Comparison of ENCODE assay signal across 1 cellular context in genomic region chr17:50737118-50737698, GRCh38.
TF ChIP-seq lines count a peak whose summit lies in the region.

No MANE protein-coding gene starts in this region.

TF ChIP-seq in GM12878, 131 proteins besides CTCF, POLR2A, EP300 and RAD21:
- no peak for TF ChIP-seq CUX1 (IDR thresholded peaks at IDR 0.05; ENCODE audit: insufficient replicate concordance, low read depth, low read length)
- TF ChIP-seq SMAD5 (IDR thresholded peaks at IDR 0.05; ENCODE audit: low read depth): no peak
- no peak for TF ChIP-seq MTA3 (IDR thresholded peaks at IDR 0.05; ENCODE audit: borderline replicate concordance, low read length)
- TF ChIP-seq HDGF (IDR thresholded peaks at IDR 0.05): no peak
- no peak for TF ChIP-seq MEF2A (IDR thresholded peaks at IDR 0.05; ENCODE audit: insufficient read depth, low read depth, low read length)
- TF ChIP-seq NR2F1 (conservative IDR thresholded peaks at IDR 0.05): no peak
- no peak for TF ChIP-seq ZBED1 (IDR thresholded peaks at IDR 0.05; ENCODE audit: borderline replicate concordance)
- no peak for TF ChIP-seq CHD1 (IDR thresholded peaks at IDR 0.05; ENCODE audit: low read depth, low read length)
- no peak for TF ChIP-seq MYC (IDR thresholded peaks at IDR 0.05; ENCODE audit: insufficient read depth, insufficient read length, insufficient replicate concordance, low read length, severe bottlenecking)
